In the genomic region with DNA sequence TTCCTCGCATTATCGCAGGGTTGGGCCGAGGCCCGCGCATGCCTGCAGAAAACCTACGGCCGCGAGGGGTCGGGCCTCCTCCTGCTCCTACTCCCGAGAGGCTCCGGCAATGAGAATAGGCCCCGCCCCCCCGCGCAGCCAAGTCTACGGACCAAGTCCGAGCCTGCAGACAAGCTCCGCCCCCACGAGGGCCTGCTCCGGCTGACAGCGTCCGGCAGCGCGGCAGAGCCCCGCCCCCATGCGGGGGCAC, we compare ENCODE assay signal across 8 cellular contexts. TPM values are rescaled to one million over a fixed set of nuclear protein-coding genes. Genes with fewer than 3 reads are reported as not detected.
DNase-seq lines count a peak whose midpoint lies in the region; FAIRE-seq and TF ChIP-seq lines count a peak whose summit lies in the region.

No MANE protein-coding gene starts in this region.

- no peak overlapping the region for H4K91ac ChIP-seq in mesenchymal stem cell (ENCODE audit: low read length)

- H2BK5ac ChIP-seq in mesenchymal stem cell (ENCODE audit: low read depth, low read length, poor library complexity, severe bottlenecking): no peak overlapping the region

- H3K9ac ChIP-seq in endodermal cell (ENCODE audit: extremely low read depth, low read length, poor library complexity, severe bottlenecking): peak overlapping the region; percentile 57
- H3K9ac ChIP-seq in mesenchymal stem cell (ENCODE audit: low read length): peak overlapping the region; percentile 99

- H3K14ac ChIP-seq in mesenchymal stem cell (ENCODE audit: low read length in 2 of 2): no peak overlapping the region

- no peak overlapping the region for H4K8ac ChIP-seq in mesenchymal stem cell (ENCODE audit: low read length)

- no peak overlapping the region for H3K4ac ChIP-seq in mesenchymal stem cell (ENCODE audit: low read depth in 1 of 2, low read length in 2 of 2)

- no peak overlapping the region for H3K4me2 ChIP-seq in mesenchymal stem cell (ENCODE audit: low read length, poor library complexity, severe bottlenecking)

- H3K27ac ChIP-seq in endodermal cell (ENCODE audit: low read depth, low read length) (peak overlapping the region; percentile 100), mesenchymal stem cell (ENCODE audit: low read length, poor library complexity, severe bottlenecking) (no peak overlapping the region)

- H3K4me3 Mint-ChIP-seq in endodermal cell: peak overlapping the region; percentile 87

- peak; percentile 97 for FAIRE-seq in HTR-8/SVneo (lab: Jason Lieb, UNC)

- H3K36me3 Mint-ChIP-seq in endodermal cell (ENCODE audit: low read depth): no peaks in the 10 kb centered on the region

- DNase-seq in AG20443 (ENCODE audit: low spot score) (peak; percentile 98), GM19240 (ENCODE audit: insufficient read length, low spot score) (peak; percentile 93), HTR-8/SVneo (ENCODE audit: insufficient read length, low spot score) (no peak), NOMO-1 (lab: John Stamatoyannopoulos, UW; ENCODE audit: unreplicated experiment in 2 of 2) (peak; percentile 98 to 99), endodermal cell (peak; percentile 100), mesenchymal stem cell (peak; percentile 100)
- peak; percentile 100 for DNase-seq in activated CD8-positive, alpha-beta memory T cell treated with anti-CD3 and anti-CD28 coated beads, Interleukin-2, amount 50 U/mL, for 4 hours
- peak; percentile 99 for DNase-seq in stimulated activated CD8-positive, alpha-beta memory T cell treated with anti-CD3 and anti-CD28 coated beads, Interleukin-15, amount 100 ng/mL, for 1 hour (ENCODE audit: low read depth)

- H3K36me3 ChIP-seq in endodermal cell (ENCODE audit: control insufficient read depth, insufficient read depth, low read length): no peaks in the 10 kb centered on the region
- H3K36me3 ChIP-seq in mesenchymal stem cell (ENCODE audit: control insufficient read depth in 1 of 2, insufficient read depth in 2 of 2, low read depth in 1 of 2, low read length in 2 of 2): peaks cover 0 to 4% of the 10 kb centered on the region in 2 experiments

- no peaks in the 10 kb centered on the region for H3K9me3 Mint-ChIP-seq in endodermal cell

- H3K4me1 Mint-ChIP-seq in endodermal cell: peaks cover 22% of the 10 kb centered on the region

- H3K4me1 ChIP-seq in endodermal cell (ENCODE audit: control insufficient read depth, insufficient read depth, low read length) (peaks cover 8% of the 10 kb centered on the region), mesenchymal stem cell (ENCODE audit: control insufficient read depth, insufficient read depth, low read depth, low read length) (peaks cover 33% of the 10 kb centered on the region)

- no peak overlapping the region for H2AFZ ChIP-seq in mesenchymal stem cell (ENCODE audit: low read depth, low read length)

- TF ChIP-seq CTCF in endodermal cell (conservative IDR thresholded peaks at IDR 0.05): peak; percentile 45

- no peak overlapping the region for H2BK15ac ChIP-seq in mesenchymal stem cell (ENCODE audit: low read depth, poor library complexity, severe bottlenecking)

- peak overlapping the region; percentile 98 for H3K27ac Mint-ChIP-seq in endodermal cell

- H3K27me3 Mint-ChIP-seq in endodermal cell (ENCODE audit: insufficient read depth): peaks cover 6% of the 10 kb centered on the region

- peak overlapping the region; percentile 93 for H3K4me3 ChIP-seq in endodermal cell (ENCODE audit: low read length)
- H3K4me3 ChIP-seq in mesenchymal stem cell (ENCODE audit: insufficient read depth in 1 of 2, low read depth in 1 of 2, low read length in 2 of 2): peak overlapping the region; percentile 86 to 95

- no peak overlapping the region for H3K18ac ChIP-seq in mesenchymal stem cell (ENCODE audit: low read depth in 1 of 2, low read length in 2 of 2)

- no peak overlapping the region for H2BK12ac ChIP-seq in mesenchymal stem cell (ENCODE audit: low read length in 2 of 2)

- H3K9me3 ChIP-seq in endodermal cell (ENCODE audit: control insufficient read depth, low read length): no peaks in the 10 kb centered on the region
- no peaks in the 10 kb centered on the region for H3K9me3 ChIP-seq in mesenchymal stem cell (ENCODE audit: control insufficient read depth, low read length)

- H3K27me3 ChIP-seq in endodermal cell (ENCODE audit: control insufficient read depth, insufficient read depth, low read length, poor library complexity, severe bottlenecking): no peaks in the 10 kb centered on the region
- peaks cover 0 to 2% of the 10 kb centered on the region in 2 experiments for H3K27me3 ChIP-seq in mesenchymal stem cell (ENCODE audit: control insufficient read depth in 1 of 2, insufficient read depth in 1 of 2, low read length in 2 of 2)

- 0% methylated on average over 10 to 25 of the region's 25 CpGs for WGBS in endodermal cell (ENCODE audit: insufficient coverage in 1 of 2, insufficient read length in 1 of 2), 2 experiments
- WGBS in mesenchymal stem cell: under 1% methylated on average over 25 of the region's 25 CpGs

- H2AK5ac ChIP-seq in mesenchymal stem cell (ENCODE audit: low read length, severe bottlenecking): no peak overlapping the region

- no peak overlapping the region for H3K23ac ChIP-seq in mesenchymal stem cell (ENCODE audit: low read length in 2 of 2)

- H2BK120ac ChIP-seq in mesenchymal stem cell (ENCODE audit: low read depth, low read length): no peak overlapping the region

- H3K79me1 ChIP-seq in mesenchymal stem cell (replicated peaks; ENCODE audit: low read length, poor library complexity, severe bottlenecking): peaks cover 12% of the 10 kb centered on the region

RNA-seq across cellular contexts. Expression of a gene that starts 3.1 kb away (rescaled TPM):
- total RNA-seq in endodermal cell: 10 to 100 TPM; 12.9 to 25.0 TPM
- 5.7 TPM for polyA plus RNA-seq in endodermal cell (2013, experiment 1 of 2)
- polyA plus RNA-seq in endodermal cell (2013, experiment 2 of 2): 6.7 TPM
- polyA plus RNA-seq in mesenchymal stem cell (2013, experiment 1 of 2): 15.7 TPM
- polyA plus RNA-seq in mesenchymal stem cell (2013, experiment 2 of 2): 14.7 TPM

RNA-seq across cellular contexts. Expression of a gene that starts 5.6 kb away (rescaled TPM):
- 100 to 1,000 TPM; 246 to 263 TPM for total RNA-seq in endodermal cell
- 184 TPM for polyA plus RNA-seq in endodermal cell (2013, experiment 1 of 2)
- polyA plus RNA-seq in endodermal cell (2013, experiment 2 of 2): 171 TPM
- polyA plus RNA-seq in mesenchymal stem cell (2013, experiment 1 of 2): 81.5 TPM
- polyA plus RNA-seq in mesenchymal stem cell (2013, experiment 2 of 2): 78.7 TPM

RNA-seq across cellular contexts. Expression of a gene that starts 11.5 kb away (rescaled TPM):
- 10 to 100 TPM; 29.8 to 35.2 TPM for total RNA-seq in endodermal cell
- 16.4 TPM for polyA plus RNA-seq in endodermal cell (2013, experiment 1 of 2)
- 11.9 TPM for polyA plus RNA-seq in endodermal cell (2013, experiment 2 of 2)
- 6.5 TPM for polyA plus RNA-seq in mesenchymal stem cell (2013, experiment 1 of 2)
- polyA plus RNA-seq in mesenchymal stem cell (2013, experiment 2 of 2): 6.1 TPM

RNA-seq across cellular contexts. Expression of a gene that starts 17.4 kb away (rescaled TPM):
- total RNA-seq in endodermal cell: 10 to 100 TPM; 68.0 to 71.3 TPM
- polyA plus RNA-seq in endodermal cell (2013, experiment 1 of 2): 114 TPM
- polyA plus RNA-seq in endodermal cell (2013, experiment 2 of 2): 109 TPM
- 45.5 TPM for polyA plus RNA-seq in mesenchymal stem cell (2013, experiment 1 of 2)
- 46.5 TPM for polyA plus RNA-seq in mesenchymal stem cell (2013, experiment 2 of 2)

RNA-seq across cellular contexts. Expression of a gene that starts 19.7 kb away (rescaled TPM):
- 100 to 1,000 TPM; 124 to 147 TPM for total RNA-seq in endodermal cell
- polyA plus RNA-seq in endodermal cell (2013, experiment 1 of 2): 126 TPM
- polyA plus RNA-seq in endodermal cell (2013, experiment 2 of 2): 113 TPM
- polyA plus RNA-seq in mesenchymal stem cell (2013, experiment 1 of 2): 85.8 TPM
- polyA plus RNA-seq in mesenchymal stem cell (2013, experiment 2 of 2): 83.8 TPM
